1 cellular context compared by ENCODE assay signal in genomic region chr1:201914456-201915235, GRCh38.
TF ChIP-seq lines count a peak whose summit lies in the region.

No MANE protein-coding gene starts in this region.

TF ChIP-seq in HEK293, 187 proteins besides CTCF, POLR2A, EP300 and RAD21:
- TF ChIP-seq ZNF600 (tag by site-specific recombination; IDR thresholded peaks at IDR 0.05) (no peak), ZNF398 (tag by site-specific recombination; IDR thresholded peaks at IDR 0.05) (peak; percentile 35; the same call in 1 of the 2 replicates)
